8 cellular contexts compared by ENCODE assay signal in the genomic region with DNA sequence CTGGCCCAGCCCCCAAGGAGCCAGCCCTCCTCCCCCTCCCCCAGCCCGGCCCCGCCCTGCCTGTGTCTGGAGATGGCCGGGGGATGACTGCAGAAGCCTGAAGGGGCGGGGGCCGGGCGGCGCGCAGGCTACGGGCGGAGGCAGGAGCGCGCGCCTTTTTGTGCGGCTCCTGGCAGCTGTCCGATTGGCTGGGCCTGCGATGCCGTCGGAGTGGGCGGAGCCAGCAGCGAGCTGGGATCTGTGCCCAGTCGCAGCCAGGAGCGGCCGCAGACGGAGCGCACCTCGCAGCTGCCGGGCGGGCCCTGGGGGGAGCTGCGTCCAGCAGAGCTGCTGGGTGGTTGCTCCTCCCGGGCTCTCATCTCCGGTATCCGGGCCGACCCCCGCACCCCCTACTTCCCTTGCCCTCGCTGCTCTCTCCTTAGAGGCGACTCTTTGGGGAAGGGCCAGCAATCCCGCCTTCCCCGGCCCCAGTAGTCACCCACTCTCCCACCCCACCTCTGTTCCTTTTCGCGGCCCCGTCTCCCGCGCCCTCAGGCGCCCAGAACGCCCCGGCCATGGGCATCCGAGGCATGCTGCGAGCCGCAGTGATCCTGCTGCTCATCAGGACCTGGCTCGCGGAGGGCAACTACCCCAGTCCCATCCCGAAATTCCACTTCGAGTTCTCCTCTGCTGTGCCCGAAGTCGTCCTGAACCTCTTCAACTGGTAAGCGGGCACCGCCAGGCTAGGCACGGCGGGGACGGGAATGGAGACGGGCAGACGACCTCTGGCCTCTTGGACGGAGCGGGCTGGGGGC. TPM values are rescaled to one million over a fixed set of nuclear protein-coding genes. Genes with fewer than 3 reads are reported as not detected.
A peak's percentile ranks its signal among the peaks of the same experiment; 100 is the strongest.
DNase-seq lines count a peak whose midpoint lies in the region; ATAC-seq and TF ChIP-seq lines count a peak whose summit lies in the region.

A gene (plus strand): TSS at position 247 of the 794 bp plus-strand sequence. CDS start 308 bp downstream, at position 555.

- no peaks in the 10 kb centered on the region for H3K36me3 Mint-ChIP-seq in chondrocyte (ENCODE audit: low read depth)

- no peaks in the 10 kb centered on the region for H3K4me1 ChIP-seq in adipocyte (ENCODE audit: control insufficient read depth, insufficient read depth, low read length)

- ATAC-seq in left lobe of liver (peak; percentile 66), GM18870 (IDR thresholded peaks at IDR 0.05; ENCODE audit: unreplicated experiment) (no peak)

- H3K27me3 Mint-ChIP-seq in chondrocyte (ENCODE audit: low read depth), result peaks cover 19% of the 10 kb centered on the region

- no peaks in the 10 kb centered on the region for H3K4me1 Mint-ChIP-seq in chondrocyte (ENCODE audit: low read depth)

- no peak within 1 kb of the TSS for H3K4me3 Mint-ChIP-seq in chondrocyte (ENCODE audit: unreplicated experiment)

- CTCF ChIA-PET in GM10248 (lab: Yijun Ruan, JAX), result no interaction called here

- H3K27me3 ChIP-seq in adipocyte (replicated peaks; ENCODE audit: control insufficient read depth, insufficient read depth, low read length), result peaks cover 74% of the 10 kb centered on the region

- DNase-seq in GM03348 (ENCODE audit: low spot score) (peak; percentile 13), NCI-H1694 treated with DMSO at 0.1 percent for 48 hours (lab: John Stamatoyannopoulos, UW) (peak; percentile 27), adipocyte (ENCODE audit: low read depth) (peak; percentile 50), left lobe of liver (ENCODE audit: low spot score) (no peak), chondrocyte (ENCODE audit: low spot score) (no peak), GM10248 (ENCODE audit: extremely low spot score) (no peak), germinal center (ENCODE audit: low spot score) (no peak)

- peaks cover 5% of the 10 kb centered on the region for H3K9me3 ChIP-seq in adipocyte (ENCODE audit: control insufficient read depth, low read length)

- POLR2A ChIA-PET in GM10248 (lab: Yijun Ruan, JAX), result no interaction called here

- H3K36me3 ChIP-seq in adipocyte (ENCODE audit: control insufficient read depth, insufficient read depth, low read length, severe bottlenecking), result no peaks in the 10 kb centered on the region

- H3K27ac Mint-ChIP-seq in chondrocyte (ENCODE audit: unreplicated experiment), result no peak within 1 kb of the TSS

- TF ChIP-seq CTCF in chondrocyte (IDR thresholded peaks at IDR 0.05) (no peak), GM10248 (IDR thresholded peaks at IDR 0.05; ENCODE audit: control extremely low read depth, extremely low read depth, low read depth, missing control alignments) (no peak)

- peaks cover 9% of the 10 kb centered on the region for H3K9me3 Mint-ChIP-seq in chondrocyte (ENCODE audit: low read depth)

- no peak within 1 kb of the TSS for H3K4me3 ChIP-seq in adipocyte (ENCODE audit: low read length)

- no peak within 1 kb of the TSS for H3K9ac ChIP-seq in adipocyte (ENCODE audit: low read length)

RNA-seq across cellular contexts. Expression of the gene that starts here (rescaled TPM):
- total RNA-seq in left lobe of liver (not detected), chondrocyte (not detected in 3 replicates)

Comparison
In these comparisons a context has a peak if more than half of its experiments do, and no peak if none do; other contexts are left out.
1. Peak in ATAC-seq in left lobe of liver; RNA of the gene not detected or under 1 TPM.
2. DNase-seq: peak in GM03348 (single experiment), NCI-H1694 treated with DMSO at 0.1 percent for 48 hours (single experiment) and adipocyte (single experiment); none in left lobe of liver (single experiment), chondrocyte (single experiment), GM10248 (single experiment) and germinal center (single experiment).